1 cellular context compared by ENCODE assay signal in the genomic region with DNA sequence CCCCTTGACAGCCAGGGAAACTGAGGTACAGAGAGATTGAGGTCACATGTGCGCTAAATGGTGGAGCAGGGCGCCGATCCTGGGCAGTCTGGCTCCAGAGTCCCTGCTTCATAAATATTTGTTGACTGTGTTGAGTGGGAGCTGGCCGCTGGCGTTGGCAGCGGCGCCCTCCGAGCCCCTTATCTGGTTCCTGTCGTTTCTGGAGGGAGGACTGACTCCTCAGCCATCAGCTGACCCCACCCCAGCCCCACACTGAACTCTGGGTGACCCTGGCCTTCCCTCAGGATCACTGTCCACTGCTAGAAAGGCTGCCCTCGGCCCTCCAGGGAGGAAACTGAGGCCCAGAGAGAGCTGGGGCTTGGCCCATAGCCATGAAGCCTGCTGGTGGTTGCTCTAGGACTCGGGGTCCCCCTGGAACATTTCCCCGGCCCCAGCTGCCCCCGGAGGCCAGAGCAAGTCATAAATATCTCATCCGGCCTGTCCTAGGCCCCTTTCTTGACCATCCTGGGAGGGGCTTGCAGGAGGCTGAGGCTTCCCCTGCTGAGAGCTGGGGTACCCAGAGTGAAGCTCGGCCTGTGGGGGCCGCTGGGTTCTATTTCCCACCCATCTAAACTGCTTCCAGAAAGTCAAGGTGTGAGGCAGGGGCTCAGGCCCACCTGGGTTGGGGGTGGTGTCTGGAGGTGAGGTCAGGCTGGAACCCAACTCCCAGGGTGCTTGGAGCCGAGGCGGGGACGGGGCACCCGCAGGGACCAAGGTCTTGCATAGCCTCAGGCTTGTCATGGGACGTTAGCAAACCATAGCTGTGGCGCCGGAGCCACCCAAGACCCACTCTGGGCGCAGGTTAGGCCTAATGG.
TF ChIP-seq lines count a peak whose summit lies in the region.

No MANE protein-coding gene starts in this region.

TF ChIP-seq in K562, 482 proteins besides CTCF, POLR2A, EP300 and RAD21 (continued from another document and continues in another):
- TF ChIP-seq, protein P1, sequence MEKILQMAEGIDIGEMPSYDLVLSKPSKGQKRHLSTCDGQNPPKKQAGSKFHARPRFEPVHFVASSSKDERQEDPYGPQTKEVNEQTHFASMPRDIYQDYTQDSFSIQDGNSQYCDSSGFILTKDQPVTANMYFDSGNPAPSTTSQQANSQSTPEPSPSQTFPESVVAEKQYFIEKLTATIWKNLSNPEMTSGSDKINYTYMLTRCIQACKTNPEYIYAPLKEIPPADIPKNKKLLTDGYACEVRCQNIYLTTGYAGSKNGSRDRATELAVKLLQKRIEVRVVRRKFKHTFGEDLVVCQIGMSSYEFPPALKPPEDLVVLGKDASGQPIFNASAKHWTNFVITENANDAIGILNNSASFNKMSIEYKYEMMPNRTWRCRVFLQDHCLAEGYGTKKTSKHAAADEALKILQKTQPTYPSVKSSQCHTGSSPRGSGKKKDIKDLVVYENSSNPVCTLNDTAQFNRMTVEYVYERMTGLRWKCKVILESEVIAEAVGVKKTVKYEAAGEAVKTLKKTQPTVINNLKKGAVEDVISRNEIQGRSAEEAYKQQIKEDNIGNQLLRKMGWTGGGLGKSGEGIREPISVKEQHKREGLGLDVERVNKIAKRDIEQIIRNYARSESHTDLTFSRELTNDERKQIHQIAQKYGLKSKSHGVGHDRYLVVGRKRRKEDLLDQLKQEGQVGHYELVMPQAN (IDR thresholded peaks at IDR 0.05; ENCODE audit: borderline replicate concordance): no peak
- no peak for TF ChIP-seq KLF13 (tag; IDR thresholded peaks at IDR 0.05; ENCODE audit: borderline replicate concordance, low read depth)
- TF ChIP-seq XRCC3 (IDR thresholded peaks at IDR 0.05): no peak
- TF ChIP-seq, protein P2, sequence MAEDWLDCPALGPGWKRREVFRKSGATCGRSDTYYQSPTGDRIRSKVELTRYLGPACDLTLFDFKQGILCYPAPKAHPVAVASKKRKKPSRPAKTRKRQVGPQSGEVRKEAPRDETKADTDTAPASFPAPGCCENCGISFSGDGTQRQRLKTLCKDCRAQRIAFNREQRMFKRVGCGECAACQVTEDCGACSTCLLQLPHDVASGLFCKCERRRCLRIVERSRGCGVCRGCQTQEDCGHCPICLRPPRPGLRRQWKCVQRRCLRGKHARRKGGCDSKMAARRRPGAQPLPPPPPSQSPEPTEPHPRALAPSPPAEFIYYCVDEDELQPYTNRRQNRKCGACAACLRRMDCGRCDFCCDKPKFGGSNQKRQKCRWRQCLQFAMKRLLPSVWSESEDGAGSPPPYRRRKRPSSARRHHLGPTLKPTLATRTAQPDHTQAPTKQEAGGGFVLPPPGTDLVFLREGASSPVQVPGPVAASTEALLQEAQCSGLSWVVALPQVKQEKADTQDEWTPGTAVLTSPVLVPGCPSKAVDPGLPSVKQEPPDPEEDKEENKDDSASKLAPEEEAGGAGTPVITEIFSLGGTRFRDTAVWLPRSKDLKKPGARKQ (CRISPR knock-in tag; IDR thresholded peaks at IDR 0.05): no peak
- TF ChIP-seq KLF10 (CRISPR knock-in tag; IDR thresholded peaks at IDR 0.05): no peak
- no peak for TF ChIP-seq ZC3H11A (IDR thresholded peaks at IDR 0.05; ENCODE audit: low read depth, low read length)
- no peak for TF ChIP-seq ZNF57 (CRISPR knock-in tag; IDR thresholded peaks at IDR 0.05)
- no peak for TF ChIP-seq ZNF3 (CRISPR knock-in tag; IDR thresholded peaks at IDR 0.05)
- TF ChIP-seq PPARD (CRISPR knock-in tag; IDR thresholded peaks at IDR 0.05): no peak
- TF ChIP-seq CREM (IDR thresholded peaks at IDR 0.05; ENCODE audit: low read depth): peak; percentile 78
- TF ChIP-seq, protein P3, sequence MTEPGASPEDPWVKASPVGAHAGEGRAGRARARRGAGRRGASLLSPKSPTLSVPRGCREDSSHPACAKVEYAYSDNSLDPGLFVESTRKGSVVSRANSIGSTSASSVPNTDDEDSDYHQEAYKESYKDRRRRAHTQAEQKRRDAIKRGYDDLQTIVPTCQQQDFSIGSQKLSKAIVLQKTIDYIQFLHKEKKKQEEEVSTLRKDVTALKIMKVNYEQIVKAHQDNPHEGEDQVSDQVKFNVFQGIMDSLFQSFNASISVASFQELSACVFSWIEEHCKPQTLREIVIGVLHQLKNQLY (CRISPR knock-in tag; conservative IDR thresholded peaks at IDR 0.05): no peak
- TF ChIP-seq, protein P4, sequence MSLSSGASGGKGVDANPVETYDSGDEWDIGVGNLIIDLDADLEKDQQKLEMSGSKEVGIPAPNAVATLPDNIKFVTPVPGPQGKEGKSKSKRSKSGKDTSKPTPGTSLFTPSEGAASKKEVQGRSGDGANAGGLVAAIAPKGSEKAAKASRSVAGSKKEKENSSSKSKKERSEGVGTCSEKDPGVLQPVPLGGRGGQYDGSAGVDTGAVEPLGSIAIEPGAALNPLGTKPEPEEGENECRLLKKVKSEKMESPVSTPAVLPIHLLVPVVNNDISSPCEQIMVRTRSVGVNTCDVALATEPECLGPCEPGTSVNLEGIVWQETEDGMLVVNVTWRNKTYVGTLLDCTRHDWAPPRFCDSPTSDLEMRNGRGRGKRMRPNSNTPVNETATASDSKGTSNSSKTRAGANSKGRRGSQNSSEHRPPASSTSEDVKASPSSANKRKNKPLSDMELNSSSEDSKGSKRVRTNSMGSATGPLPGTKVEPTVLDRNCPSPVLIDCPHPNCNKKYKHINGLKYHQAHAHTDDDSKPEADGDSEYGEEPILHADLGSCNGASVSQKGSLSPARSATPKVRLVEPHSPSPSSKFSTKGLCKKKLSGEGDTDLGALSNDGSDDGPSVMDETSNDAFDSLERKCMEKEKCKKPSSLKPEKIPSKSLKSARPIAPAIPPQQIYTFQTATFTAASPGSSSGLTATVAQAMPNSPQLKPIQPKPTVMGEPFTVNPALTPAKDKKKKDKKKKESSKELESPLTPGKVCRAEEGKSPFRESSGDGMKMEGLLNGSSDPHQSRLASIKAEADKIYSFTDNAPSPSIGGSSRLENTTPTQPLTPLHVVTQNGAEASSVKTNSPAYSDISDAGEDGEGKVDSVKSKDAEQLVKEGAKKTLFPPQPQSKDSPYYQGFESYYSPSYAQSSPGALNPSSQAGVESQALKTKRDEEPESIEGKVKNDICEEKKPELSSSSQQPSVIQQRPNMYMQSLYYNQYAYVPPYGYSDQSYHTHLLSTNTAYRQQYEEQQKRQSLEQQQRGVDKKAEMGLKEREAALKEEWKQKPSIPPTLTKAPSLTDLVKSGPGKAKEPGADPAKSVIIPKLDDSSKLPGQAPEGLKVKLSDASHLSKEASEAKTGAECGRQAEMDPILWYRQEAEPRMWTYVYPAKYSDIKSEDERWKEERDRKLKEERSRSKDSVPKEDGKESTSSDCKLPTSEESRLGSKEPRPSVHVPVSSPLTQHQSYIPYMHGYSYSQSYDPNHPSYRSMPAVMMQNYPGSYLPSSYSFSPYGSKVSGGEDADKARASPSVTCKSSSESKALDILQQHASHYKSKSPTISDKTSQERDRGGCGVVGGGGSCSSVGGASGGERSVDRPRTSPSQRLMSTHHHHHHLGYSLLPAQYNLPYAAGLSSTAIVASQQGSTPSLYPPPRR (CRISPR knock-in tag; IDR thresholded peaks at IDR 0.05; ENCODE audit: borderline replicate concordance): no peak
- TF ChIP-seq, protein P5, sequence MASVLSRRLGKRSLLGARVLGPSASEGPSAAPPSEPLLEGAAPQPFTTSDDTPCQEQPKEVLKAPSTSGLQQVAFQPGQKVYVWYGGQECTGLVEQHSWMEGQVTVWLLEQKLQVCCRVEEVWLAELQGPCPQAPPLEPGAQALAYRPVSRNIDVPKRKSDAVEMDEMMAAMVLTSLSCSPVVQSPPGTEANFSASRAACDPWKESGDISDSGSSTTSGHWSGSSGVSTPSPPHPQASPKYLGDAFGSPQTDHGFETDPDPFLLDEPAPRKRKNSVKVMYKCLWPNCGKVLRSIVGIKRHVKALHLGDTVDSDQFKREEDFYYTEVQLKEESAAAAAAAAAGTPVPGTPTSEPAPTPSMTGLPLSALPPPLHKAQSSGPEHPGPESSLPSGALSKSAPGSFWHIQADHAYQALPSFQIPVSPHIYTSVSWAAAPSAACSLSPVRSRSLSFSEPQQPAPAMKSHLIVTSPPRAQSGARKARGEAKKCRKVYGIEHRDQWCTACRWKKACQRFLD (CRISPR knock-in tag; IDR thresholded peaks at IDR 0.05): no peak
- no peak for TF ChIP-seq SPI1 (IDR thresholded peaks at IDR 0.05; ENCODE audit: borderline replicate concordance, low read depth, low read length)
- TF ChIP-seq SRSF1 (IDR thresholded peaks at IDR 0.05; ENCODE audit: low read depth, low read length): no peak
- TF ChIP-seq, protein P6, sequence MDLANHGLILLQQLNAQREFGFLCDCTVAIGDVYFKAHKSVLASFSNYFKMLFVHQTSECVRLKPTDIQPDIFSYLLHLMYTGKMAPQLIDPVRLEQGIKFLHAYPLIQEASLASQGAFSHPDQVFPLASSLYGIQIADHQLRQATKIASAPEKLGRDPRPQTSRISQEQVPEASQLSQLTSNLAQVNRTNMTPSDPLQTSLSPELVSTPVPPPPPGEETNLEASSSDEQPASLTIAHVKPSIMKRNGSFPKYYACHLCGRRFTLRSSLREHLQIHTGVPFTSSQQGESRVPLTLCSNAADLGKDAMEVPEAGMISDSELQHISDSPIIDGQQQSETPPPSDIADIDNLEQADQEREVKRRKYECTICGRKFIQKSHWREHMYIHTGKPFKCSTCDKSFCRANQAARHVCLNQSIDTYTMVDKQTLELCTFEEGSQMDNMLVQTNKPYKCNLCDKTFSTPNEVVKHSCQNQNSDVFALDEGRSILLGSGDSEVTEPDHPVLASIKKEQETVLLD (IDR thresholded peaks at IDR 0.05): peak; percentile 71
- TF ChIP-seq FOXM1 (IDR thresholded peaks at IDR 0.05; ENCODE audit: low read depth): no peak
- no peak for TF ChIP-seq FOXM1 (CRISPR knock-in tag; IDR thresholded peaks at IDR 0.05; ENCODE audit: low read depth)
- TF ChIP-seq ZNF24 (IDR thresholded peaks at IDR 0.05): no peak
- TF ChIP-seq ELF2 (CRISPR knock-in tag; IDR thresholded peaks at IDR 0.05): peak; percentile 9; the same call in 1 of the 2 replicates
- TF ChIP-seq ASH1L (IDR thresholded peaks at IDR 0.05; ENCODE audit: borderline replicate concordance, low read depth, partially characterized antibody): no peak
- TF ChIP-seq LARP7 (IDR thresholded peaks at IDR 0.05): no peak
- peak; percentile 61; the same call in 1 of the 2 replicates for TF ChIP-seq L3MBTL2 (IDR thresholded peaks at IDR 0.05)
- TF ChIP-seq TARDBP (IDR thresholded peaks at IDR 0.05): no peak
- TF ChIP-seq, protein P7, sequence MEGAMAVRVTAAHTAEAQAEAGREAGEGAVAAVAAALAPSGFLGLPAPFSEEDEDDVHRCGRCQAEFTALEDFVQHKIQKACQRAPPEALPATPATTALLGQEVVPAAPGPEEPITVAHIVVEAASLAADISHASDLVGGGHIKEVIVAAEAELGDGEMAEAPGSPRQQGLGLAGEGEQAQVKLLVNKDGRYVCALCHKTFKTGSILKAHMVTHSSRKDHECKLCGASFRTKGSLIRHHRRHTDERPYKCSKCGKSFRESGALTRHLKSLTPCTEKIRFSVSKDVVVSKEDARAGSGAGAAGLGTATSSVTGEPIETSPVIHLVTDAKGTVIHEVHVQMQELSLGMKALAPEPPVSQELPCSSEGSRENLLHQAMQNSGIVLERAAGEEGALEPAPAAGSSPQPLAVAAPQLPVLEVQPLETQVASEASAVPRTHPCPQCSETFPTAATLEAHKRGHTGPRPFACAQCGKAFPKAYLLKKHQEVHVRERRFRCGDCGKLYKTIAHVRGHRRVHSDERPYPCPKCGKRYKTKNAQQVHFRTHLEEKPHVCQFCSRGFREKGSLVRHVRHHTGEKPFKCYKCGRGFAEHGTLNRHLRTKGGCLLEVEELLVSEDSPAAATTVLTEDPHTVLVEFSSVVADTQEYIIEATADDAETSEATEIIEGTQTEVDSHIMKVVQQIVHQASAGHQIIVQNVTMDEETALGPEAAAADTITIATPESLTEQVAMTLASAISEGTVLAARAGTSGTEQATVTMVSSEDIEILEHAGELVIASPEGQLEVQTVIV (CRISPR knock-in tag; IDR thresholded peaks at IDR 0.05; ENCODE audit: borderline replicate concordance): no peak
- TF ChIP-seq, protein P8, sequence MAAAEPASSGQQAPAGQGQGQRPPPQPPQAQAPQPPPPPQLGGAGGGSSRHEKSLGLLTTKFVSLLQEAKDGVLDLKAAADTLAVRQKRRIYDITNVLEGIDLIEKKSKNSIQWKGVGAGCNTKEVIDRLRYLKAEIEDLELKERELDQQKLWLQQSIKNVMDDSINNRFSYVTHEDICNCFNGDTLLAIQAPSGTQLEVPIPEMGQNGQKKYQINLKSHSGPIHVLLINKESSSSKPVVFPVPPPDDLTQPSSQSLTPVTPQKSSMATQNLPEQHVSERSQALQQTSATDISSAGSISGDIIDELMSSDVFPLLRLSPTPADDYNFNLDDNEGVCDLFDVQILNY (CRISPR knock-in tag; IDR thresholded peaks at IDR 0.05): no peak
- no peak for TF ChIP-seq MXI1 (IDR thresholded peaks at IDR 0.05; ENCODE audit: low read depth, low read length)
- peak; percentile 84 for TF ChIP-seq ZNF175 (CRISPR knock-in tag; IDR thresholded peaks at IDR 0.05; ENCODE audit: low read depth)
